Comparison of ENCODE assay signal across 16 cellular contexts in the genomic region with DNA sequence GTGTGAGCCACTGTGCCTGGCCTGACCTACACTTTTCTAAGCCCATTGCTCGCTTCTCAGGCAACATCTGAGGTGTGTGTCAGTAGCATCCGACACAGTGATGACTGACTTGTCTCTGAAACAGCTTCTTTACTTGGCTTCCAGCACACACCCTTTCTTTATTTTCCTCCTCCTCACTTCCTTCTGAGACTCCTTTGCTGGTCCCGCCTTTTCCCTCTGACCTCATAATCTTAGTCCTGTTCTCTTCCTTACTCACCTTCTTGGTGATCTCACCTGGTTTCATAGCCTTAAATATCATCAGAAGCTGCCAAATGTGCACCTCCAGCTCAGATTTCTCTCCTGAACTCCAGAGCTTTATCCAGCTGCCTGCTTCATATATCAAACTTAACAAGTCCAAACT.
DNase-seq lines count a peak whose midpoint lies in the region; ATAC-seq and TF ChIP-seq lines count a peak whose summit lies in the region.
"Had no signal": no experiment of that assay in that cellular context is flagged by ENCODE, and none has a peak within 500 bp of the region (broad histone marks: within the 10 kb centered on the region; RNA-seq: fewer than 3 reads in every experiment).

No MANE protein-coding gene starts in this region.

- H3K27me3 ChIP-seq in breast epithelium (no peaks in the 10 kb centered on the region), transverse colon (no peaks in the 10 kb centered on the region)

- no peak overlapping the region for H3K4me3 ChIP-seq in breast epithelium
- H3K4me3 ChIP-seq in transverse colon, result no peak overlapping the region

- TF ChIP-seq CTCF in MCF 10A (IDR thresholded peaks at IDR 0.05; ENCODE audit: unreplicated experiment) (no peak), breast epithelium (IDR thresholded peaks at IDR 0.05) (no peak), transverse colon (IDR thresholded peaks at IDR 0.05) (no peak), progenitor cell of endocrine pancreas (IDR thresholded peaks at IDR 0.05; ENCODE audit: unreplicated experiment) (no peak)

- H3K4me1 Mint-ChIP-seq in MCF 10A (ENCODE audit: insufficient read depth, unreplicated experiment) (peaks cover 31% of the 10 kb centered on the region), progenitor cell of endocrine pancreas (ENCODE audit: low read depth) (peaks cover 22% of the 10 kb centered on the region)
- H3K4me1 Mint-ChIP-seq in activated T-helper 1 cell treated with anti-CD3 and anti-CD28 coated beads, Interleukin-12 subunit alpha, Interleukin-12 subunit beta, Interleukin-2, Interleukin-4 antibody, amounts not matched to agents 30 ng/mL and 10 ng/mL and 1 ng/mL, durations not matched to agents 14 hours and 24 hours and 36 hours (ENCODE audit: low read depth), result peaks cover 82% of the 10 kb centered on the region

- H3K36me3 Mint-ChIP-seq in MCF 10A (ENCODE audit: insufficient read depth, unreplicated experiment) (no peaks in the 10 kb centered on the region), progenitor cell of endocrine pancreas (ENCODE audit: insufficient read depth) (no peaks in the 10 kb centered on the region)
- peaks cover 11% of the 10 kb centered on the region for H3K36me3 Mint-ChIP-seq in activated T-helper 1 cell treated with anti-CD3 and anti-CD28 coated beads, Interleukin-12 subunit alpha, Interleukin-12 subunit beta, Interleukin-2, Interleukin-4 antibody, amounts not matched to agents 30 ng/mL and 10 ng/mL and 1 ng/mL, durations not matched to agents 14 hours and 24 hours and 36 hours (ENCODE audit: low read depth)

- in situ Hi-C loops in transverse colon (cut with MboI; ENCODE audit: low pct_ligation_motif_present in 1 of 4, low pct_unique_long_range_greater_than_20kb in 1 of 4, low sequenced_read_pairs in 3 of 4), result no loop called here

- H3K27ac ChIP-seq in breast epithelium, result no peak overlapping the region
- peak overlapping the region; percentile 45 to 86 (median 72) for H3K27ac ChIP-seq in transverse colon

- H3K27me3 Mint-ChIP-seq in MCF 10A (ENCODE audit: insufficient read depth, unreplicated experiment) (no peaks in the 10 kb centered on the region), progenitor cell of endocrine pancreas (no peaks in the 10 kb centered on the region)
- no peaks in the 10 kb centered on the region for H3K27me3 Mint-ChIP-seq in activated T-helper 1 cell treated with anti-CD3 and anti-CD28 coated beads, Interleukin-12 subunit alpha, Interleukin-12 subunit beta, Interleukin-2, Interleukin-4 antibody, amounts not matched to agents 30 ng/mL and 10 ng/mL and 1 ng/mL, durations not matched to agents 14 hours and 24 hours and 36 hours (ENCODE audit: insufficient read depth)

- 58 to 83% methylated on average over 3 of the region's 3 CpGs for WGBS in transverse colon (ENCODE audit: low coverage in 1 of 2), 2 donors

- POLR2A ChIA-PET in MCF 10A (lab: Yijun Ruan, JAX), result interaction anchor here (0.6 to 1.8 kb wide), 18 partner anchors 9 to 512 kb away, joined by 3 to 8 read pairs (median 4); no protein-coding TSS in a partner anchor

- H3K4me1 ChIP-seq in breast epithelium, result no peaks in the 10 kb centered on the region
- peaks cover 6 to 48% (median 19%) of the 10 kb centered on the region in 4 donors for H3K4me1 ChIP-seq in transverse colon

- intact Hi-C loops in MCF 10A (cut with micrococcal nuclease), result loop anchor here (5.0 kb wide), 3 partner anchors 61 to 101 kb away; a partner anchor contains a TSS
- intact Hi-C loops in breast epithelium (cut with DNase I; ENCODE audit: low total_unique reads), result no loop called here
- intact Hi-C loops in activated T-helper 1 cell treated with anti-CD3 and anti-CD28 coated beads, Interleukin-12 subunit alpha, Interleukin-12 subunit beta, Interleukin-2, Interleukin-4 antibody, amounts not matched to agents 30 ng/mL and 10 ng/mL and 1 ng/mL, durations not matched to agents 14 hours and 24 hours and 36 hours (cut with micrococcal nuclease), result loop anchor here (5.0 to 10.0 kb wide), 8 partner anchors 234 to 1091 kb away; a partner anchor contains a TSS
- intact Hi-C loops in left colon (cut with DNase I, micrococcal nuclease), result no loop called here
- intact Hi-C loops in transverse colon (cut with DNase I; ENCODE audit: low total_unique reads), result no loop called here

- ATAC-seq in left colon (peak; percentile 91), GM21360 (IDR thresholded peaks at IDR 0.05; ENCODE audit: unreplicated experiment) (no peak)

- H3K27ac Mint-ChIP-seq in MCF 10A (ENCODE audit: low read depth, unreplicated experiment) (peak overlapping the region; percentile 74), progenitor cell of endocrine pancreas (no peak overlapping the region)
- H3K27ac Mint-ChIP-seq in activated T-helper 1 cell treated with anti-CD3 and anti-CD28 coated beads, Interleukin-12 subunit alpha, Interleukin-12 subunit beta, Interleukin-2, Interleukin-4 antibody, amounts not matched to agents 30 ng/mL and 10 ng/mL and 1 ng/mL, durations not matched to agents 14 hours and 24 hours and 36 hours, result peak overlapping the region; percentile 38

- no TSS peak for BruUV-seq in MCF 10A (replicated peaks; lab: Mats Ljungman, UMichigan)

- TF ChIP-seq POLR2A in breast epithelium (IDR thresholded peaks at IDR 0.05), result no peak
- TF ChIP-seq POLR2A in transverse colon (IDR thresholded peaks at IDR 0.05), result peak; percentile 56

- peak; percentile 90 for DNase-seq in MCF 10A (ENCODE audit: unreplicated experiment)
- DNase-seq in breast epithelium (ENCODE audit: low spot score in 2 of 2), result no peak
- DNase-seq in activated T-helper 1 cell treated with anti-CD3 and anti-CD28 coated beads, Interleukin-12 subunit alpha, Interleukin-12 subunit beta, Interleukin-2, Interleukin-4 antibody, amounts not matched to agents 30 ng/mL and 10 ng/mL and 1 ng/mL, durations not matched to agents 14 hours and 24 hours and 36 hours (ENCODE audit: low spot score), result no peak
- peak; percentile 22 to 54 for DNase-seq in left colon
- DNase-seq in transverse colon, result peak; percentile 44
- no peak for DNase-seq in Ammon's horn (ENCODE audit: low spot score)
- DNase-seq in progenitor cell of endocrine pancreas (ENCODE audit: low spot score, unreplicated experiment), result no peak
- DNase-seq: activated gamma-delta T cell, hypothalamus, KBM-7, left cardiac atrium, NCI-H1417, NCI-H2227 treated with DMSO at 0.1 percent for 48 hours, SHP77 treated with DMSO at 0.1 percent for 48 hours, substantia nigra had no signal

- H3K9me3 Mint-ChIP-seq in MCF 10A (ENCODE audit: unreplicated experiment), result no peaks in the 10 kb centered on the region
- H3K9me3 Mint-ChIP-seq in activated T-helper 1 cell treated with anti-CD3 and anti-CD28 coated beads, Interleukin-12 subunit alpha, Interleukin-12 subunit beta, Interleukin-2, Interleukin-4 antibody, amounts not matched to agents 30 ng/mL and 10 ng/mL and 1 ng/mL, durations not matched to agents 14 hours and 24 hours and 36 hours, result no peaks in the 10 kb centered on the region
- no peaks in the 10 kb centered on the region for H3K9me3 Mint-ChIP-seq in progenitor cell of endocrine pancreas (ENCODE audit: low read depth)

- H3K9me3 ChIP-seq in breast epithelium, result no peaks in the 10 kb centered on the region
- H3K9me3 ChIP-seq in transverse colon, result no peaks in the 10 kb centered on the region

- H3K4me3 Mint-ChIP-seq in MCF 10A (ENCODE audit: unreplicated experiment) (no peak overlapping the region), progenitor cell of endocrine pancreas (ENCODE audit: low read depth) (no peak overlapping the region)
- H3K4me3 Mint-ChIP-seq in activated T-helper 1 cell treated with anti-CD3 and anti-CD28 coated beads, Interleukin-12 subunit alpha, Interleukin-12 subunit beta, Interleukin-2, Interleukin-4 antibody, amounts not matched to agents 30 ng/mL and 10 ng/mL and 1 ng/mL, durations not matched to agents 14 hours and 24 hours and 36 hours, result peak overlapping the region; percentile 4

- H3K36me3 ChIP-seq in breast epithelium (no peaks in the 10 kb centered on the region), transverse colon (no peaks in the 10 kb centered on the region)

- CTCF ChIA-PET in MCF 10A (lab: Yijun Ruan, JAX), result interaction anchor here (0.6 to 1.3 kb wide), 4 partner anchors 15 to 102 kb away, joined by 3 to 4 read pairs (median 3); no protein-coding TSS in a partner anchor

- TF ChIP-seq EP300 in transverse colon (IDR thresholded peaks at IDR 0.05; ENCODE audit: low read depth), result no peak

Comparison
In these comparisons a context has a peak if more than half of its experiments do, and no peak if none do; other contexts are left out.
1. DNase-seq: peak in MCF 10A (single experiment), left colon (2 of 2) and transverse colon (single experiment); none in breast epithelium (0 of 2), activated T-helper 1 cell treated with anti-CD3 and anti-CD28 coated beads, Interleukin-12 subunit alpha, Interleukin-12 subunit beta, Interleukin-2, Interleukin-4 antibody, amounts not matched to agents 30 ng/mL and 10 ng/mL and 1 ng/mL, durations not matched to agents 14 hours and 24 hours and 36 hours (single experiment), Ammon's horn (single experiment) and progenitor cell of endocrine pancreas (single experiment).
2. intact Hi-C loops: an anchor here in MCF 10A (5.0 kb wide) and activated T-helper 1 cell treated with anti-CD3 and anti-CD28 coated beads, Interleukin-12 subunit alpha, Interleukin-12 subunit beta, Interleukin-2, Interleukin-4 antibody, amounts not matched to agents 30 ng/mL and 10 ng/mL and 1 ng/mL, durations not matched to agents 14 hours and 24 hours and 36 hours (5.0 to 10.0 kb wide); none called in breast epithelium, left colon and transverse colon.
3. H3K27ac ChIP-seq: peak in transverse colon (4 of 4); none in breast epithelium (0 of 2).